ENCODE assay signal across 14 cellular contexts in genomic region chrY:13416869-13417661, GRCh38.
A peak's percentile ranks its signal among the peaks of the same experiment; 100 is the strongest.
DNase-seq lines count a peak whose midpoint lies in the region; ATAC-seq and TF ChIP-seq lines count a peak whose summit lies in the region.
"Had no signal": no experiment of that assay in that cellular context is flagged by ENCODE, and none has a peak within 500 bp of the region (broad histone marks: within the 10 kb centered on the region; RNA-seq: fewer than 3 reads in every experiment).

No MANE protein-coding gene starts in this region.

- DNase-seq in germinal center (ENCODE audit: low spot score) (peak; percentile 6), HAP-1 (ENCODE audit: low spot score in 2 of 2) (no peak), BE2C (no peak), NCI-H774 (lab: John Stamatoyannopoulos, UW) (no peak)
- DNase-seq: activated naive CD8-positive, alpha-beta T cell treated with anti-CD3 and anti-CD28 coated beads, Interleukin-2, amount 10 ng/mL, durations not matched to agents 7 days and 5 days; EL; erythroblast; naive thymus-derived CD8-positive, alpha-beta T cell; sigmoid colon; T-helper 9 cell had no signal

- no peaks in the 10 kb centered on the region for H3K4me1 ChIP-seq in HAP-1
- no peaks in the 10 kb centered on the region for H3K4me1 ChIP-seq in BE2C

- ATAC-seq in GM18868 (IDR thresholded peaks at IDR 0.05; ENCODE audit: unreplicated experiment) (peak; percentile 85), GM21515 (IDR thresholded peaks at IDR 0.05; ENCODE audit: unreplicated experiment) (peak; percentile 80), HG03439 (IDR thresholded peaks at IDR 0.05; ENCODE audit: unreplicated experiment) (peak; percentile 78)
- ATAC-seq: left lobe of liver; naive thymus-derived CD8-positive, alpha-beta T cell had no signal

- H3K9me3 ChIP-seq in HAP-1, result no peaks in the 10 kb centered on the region
- no peaks in the 10 kb centered on the region for H3K9me3 ChIP-seq in BE2C
- H3K9me3 ChIP-seq: sigmoid colon had no signal

- no peaks in the 10 kb centered on the region for H3K36me3 ChIP-seq in HAP-1 (replicated peaks)
- H3K36me3 ChIP-seq in BE2C, result no peaks in the 10 kb centered on the region
- H3K36me3 ChIP-seq: sigmoid colon had no signal

- H3K4me3 ChIP-seq in HAP-1, result no peak overlapping the region
- no peak overlapping the region for H3K4me3 ChIP-seq in BE2C (ENCODE audit: low read depth, low read length)
- H3K4me3 ChIP-seq: sigmoid colon had no signal

- in situ Hi-C loops in HAP-1 (cut with MboI; ENCODE audit: low sequenced_read_pairs), result no loop called here

- no peak for TF ChIP-seq CTCF in BE2C (IDR thresholded peaks at IDR 0.05; ENCODE audit: low read depth, low read length)

- no peaks in the 10 kb centered on the region for H3K27me3 ChIP-seq in HAP-1 (ENCODE audit: low read depth)
- H3K27me3 ChIP-seq in BE2C, result no peaks in the 10 kb centered on the region
- H3K27me3 ChIP-seq: sigmoid colon had no signal
